11 cellular contexts compared by ENCODE assay signal in genomic region chr5:10310073-10310779, GRCh38. TPM values are rescaled to one million over a fixed set of nuclear protein-coding genes. Genes with fewer than 3 reads are reported as not detected.
DNase-seq lines count a peak whose midpoint lies in the region; ATAC-seq, FAIRE-seq and TF ChIP-seq lines count a peak whose summit lies in the region.
"Had no signal": no experiment of that assay in that cellular context is flagged by ENCODE, and none has a peak within 500 bp of the region (broad histone marks: within the 10 kb centered on the region; RNA-seq: fewer than 3 reads in every experiment).

No MANE protein-coding gene starts in this region.

- H2AK9ac ChIP-seq in IMR-90 (replicated peaks; ENCODE audit: low read depth, low read length, poor library complexity), result no peak overlapping the region

- BruUV-seq in IMR-90 (replicated peaks; lab: Mats Ljungman, UMichigan) (no TSS peak), GM12878 (replicated peaks; lab: Mats Ljungman, UMichigan) (no TSS peak)

- TF ChIP-seq CTCF in IMR-90 (conservative IDR thresholded peaks at IDR 0.05; ENCODE audit: low read depth, low read length) (no peak), GM12878 (IDR thresholded peaks at IDR 0.05 in 2 of 3, conservative IDR thresholded peaks at IDR 0.05 in 1 of 3; ENCODE audit: control insufficient read depth in 2 of 3, extremely low read depth in 1 of 3, insufficient read depth in 1 of 3, low read depth in 3 of 3, low read length in 3 of 3) (no peak), liver (IDR thresholded peaks at IDR 0.05; ENCODE audit: low read depth, low read length, missing input control) (no peak)

- H3K4me1 ChIP-seq in IMR-90 (ENCODE audit: control insufficient read depth, insufficient read depth, low read length), result peaks cover 8% of the 10 kb centered on the region
- peaks cover 3% of the 10 kb centered on the region; the same call in 1 of the 2 replicates for H3K4me1 ChIP-seq in GM12878 (ENCODE audit: control insufficient read depth, insufficient read depth, low read length)
- H3K4me1 ChIP-seq in liver (ENCODE audit: control insufficient read depth in 4 of 4, insufficient read depth in 4 of 4, low read length in 3 of 4), result peaks cover 0 to 31% (median 25%) of the 10 kb centered on the region in 4 donors

- intact Hi-C loops in IMR-90 (cut with micrococcal nuclease), result no loop called here
- intact Hi-C loops in GM12878 (cut with micrococcal nuclease; ENCODE audit: unreplicated experiment), result no loop called here

- ATAC-seq in IMR-90 (ENCODE audit: low read depth), result no peak
- no peak for ATAC-seq in GM12878
- no peak for ATAC-seq in HG02588 (IDR thresholded peaks at IDR 0.05; ENCODE audit: unreplicated experiment)

- CTCF ChIA-PET in IMR-90 (lab: Yijun Ruan, JAX), result interaction anchor here (1.1 kb wide), 1 partner anchor 19 kb away, joined by 3 read pairs; no protein-coding TSS in a partner anchor
- CTCF ChIA-PET in GM12878 (lab: Yijun Ruan, JAX), result no interaction called here

- H2AK5ac ChIP-seq in IMR-90 (ENCODE audit: low read depth, low read length), result no peak overlapping the region

- DNase-seq in Caki2 (ENCODE audit: low read depth) (peak; percentile 77), IMR-90 (peak; percentile 59), GM12878 (ENCODE audit: low read depth, low spot score) (no peak), NCI-H446 (lab: John Stamatoyannopoulos, UW) (no peak), frontal cortex (ENCODE audit: low spot score in 2 of 2) (no peak), NCI-H526 (lab: John Stamatoyannopoulos, UW) (no peak)
- DNase-seq: activated CD4-positive, alpha-beta T cell treated with anti-CD3 and anti-CD28 coated beads for 36 hours; NCI-H526 treated with DMSO at 0.1 percent for 48 hours had no signal

- SMC1A ChIA-PET in GM12878 (lab: Charles Lee; ENCODE audit: uncharacterized antibody, unreplicated experiment), result interaction anchor here (0.6 to 0.7 kb wide), 2 partner anchors 57 to 198 kb away, joined by 3 read pairs; no protein-coding TSS in a partner anchor

- TF ChIP-seq POLR2A in IMR-90 (IDR thresholded peaks at IDR 0.05; ENCODE audit: low read depth, low read length) (no peak), GM12878 (IDR thresholded peaks at IDR 0.05; ENCODE audit: low read depth, low read length) (no peak)

- no peak overlapping the region for H3K4ac ChIP-seq in IMR-90 (ENCODE audit: low read depth, low read length)

- H3K9ac ChIP-seq in IMR-90 (ENCODE audit: low read depth, low read length) (no peak overlapping the region), GM12878 (ENCODE audit: control insufficient read depth, insufficient read depth, low read length) (no peak overlapping the region), liver (ENCODE audit: low read depth in 1 of 2, low read length in 2 of 2) (peak overlapping the region in 1 of 2 donors; percentile 58)

- 0 out of 2 replicates have a peak overlapping the region, but pooled peaks have one; percentile 48 for H3K14ac ChIP-seq in IMR-90 (replicated peaks; ENCODE audit: low read depth, low read length)

- H2AFZ ChIP-seq in IMR-90 (replicated peaks; ENCODE audit: low read length, poor library complexity) (peak overlapping the region; percentile 61), GM12878 (ENCODE audit: control insufficient read depth, low read depth, low read length) (peak overlapping the region; percentile 1; the same call in 1 of the 2 replicates)

- H3K27me3 ChIP-seq in IMR-90 (ENCODE audit: control insufficient read depth, insufficient read depth, low read length), result no peaks in the 10 kb centered on the region; the same call in 1 of the 2 replicates
- no peaks in the 10 kb centered on the region for H3K27me3 ChIP-seq in GM12878 (replicated peaks in 1 of 2; ENCODE audit: control insufficient read depth in 2 of 2, insufficient read depth in 2 of 2, low read length in 1 of 2)
- no peaks in the 10 kb centered on the region for H3K27me3 ChIP-seq in liver (ENCODE audit: control insufficient read depth in 4 of 4, insufficient read depth in 4 of 4, low read length in 3 of 4)
- H3K27me3 ChIP-seq: ascending aorta had no signal

- H4K20me1 ChIP-seq in IMR-90 (ENCODE audit: insufficient read depth, low read length), result no peaks in the 10 kb centered on the region
- H4K20me1 ChIP-seq in GM12878 (ENCODE audit: control insufficient read depth, insufficient read depth), result no peaks in the 10 kb centered on the region

- H3K36me3 ChIP-seq in IMR-90 (ENCODE audit: control insufficient read depth, insufficient read depth, low read length), result no peaks in the 10 kb centered on the region
- no peaks in the 10 kb centered on the region for H3K36me3 ChIP-seq in GM12878 (ENCODE audit: control insufficient read depth in 2 of 2, insufficient read depth in 2 of 2, low read length in 1 of 2)
- H3K36me3 ChIP-seq in liver (ENCODE audit: control insufficient read depth in 4 of 4, insufficient read depth in 3 of 4, low read depth in 1 of 4, low read length in 3 of 4), result no peaks in the 10 kb centered on the region
- H3K36me3 ChIP-seq: ascending aorta had no signal

- RAD21 ChIA-PET in GM12878 (lab: Charles Lee; ENCODE audit: unreplicated experiment), result no interaction called here

- peaks cover 0 to 9% of the 10 kb centered on the region in 2 experiments; a peak in 1 of 4 replicates for H3K79me1 ChIP-seq in IMR-90 (ENCODE audit: low read depth in 1 of 2, low read length in 2 of 2)

- H2BK120ac ChIP-seq in IMR-90 (ENCODE audit: low read depth, low read length), result no peak overlapping the region

- H2BK20ac ChIP-seq in IMR-90 (ENCODE audit: low read depth, low read length), result no peak overlapping the region

- no peak for TF ChIP-seq EP300 in GM12878 (IDR thresholded peaks at IDR 0.05; ENCODE audit: borderline replicate concordance in 1 of 2, control insufficient read depth in 1 of 2, low read depth in 2 of 2, low read length in 2 of 2)

- no peak overlapping the region for H3K18ac ChIP-seq in IMR-90 (ENCODE audit: low read depth, low read length)

- in situ Hi-C loops in Caki2 (cut with HindIII; ENCODE audit: low pct_unique_long_range_greater_than_20kb, low sequenced_read_pairs) (no loop called here), IMR-90 (cut with MboI; ENCODE audit: low sequenced_read_pairs) (no loop called here), GM12878 (cut with MboI) (no loop called here)

- dilution Hi-C loops in IMR-90 (cut with HindIII; ENCODE audit: low sequenced_read_pairs, unreplicated experiment), result no loop called here

- H2BK15ac ChIP-seq in IMR-90 (ENCODE audit: low read depth, low read length), result no peak overlapping the region

- no peak for FAIRE-seq in GM12878 (lab: Jason Lieb, UNC)
- FAIRE-seq in frontal cortex (lab: Jason Lieb, UNC), result no peak

- no peak overlapping the region for H2BK5ac ChIP-seq in IMR-90 (ENCODE audit: low read depth, low read length, poor library complexity, severe bottlenecking)

- H3K27ac ChIP-seq in IMR-90 (ENCODE audit: insufficient read depth, low read length) (0 out of 2 replicates have a peak overlapping the region, but pooled peaks have one; percentile 9), GM12878 (ENCODE audit: control insufficient read depth, insufficient read depth) (no peak overlapping the region), liver (ENCODE audit: low read depth in 1 of 2, low read length in 2 of 2) (peak overlapping the region; percentile 45 to 66)
- H3K27ac ChIP-seq: ascending aorta had no signal

- no peak for TF ChIP-seq RAD21 in IMR-90 (IDR thresholded peaks at IDR 0.05; ENCODE audit: low read length)
- no peak for TF ChIP-seq RAD21 in GM12878 (IDR thresholded peaks at IDR 0.05; ENCODE audit: insufficient read depth, low read depth, low read length)
- TF ChIP-seq RAD21 in liver (IDR thresholded peaks at IDR 0.05), result peak in 1 of 2 donors; percentile 15

- H3K4me2 ChIP-seq in IMR-90 (ENCODE audit: low read depth, low read length) (no peak overlapping the region), GM12878 (ENCODE audit: control insufficient read depth, insufficient read depth) (no peak overlapping the region)

- no peak overlapping the region for H4K91ac ChIP-seq in IMR-90 (ENCODE audit: insufficient read depth, low read depth, low read length)

- H3K9me1 ChIP-seq in IMR-90 (ENCODE audit: insufficient read depth, low read length), result no peaks in the 10 kb centered on the region

- H4K5ac ChIP-seq in IMR-90 (ENCODE audit: low read depth, low read length), result no peak overlapping the region

- H3K4me3 ChIP-seq in IMR-90 (ENCODE audit: insufficient read depth, low read depth, low read length) (no peak overlapping the region), GM12878 (no peak overlapping the region), liver (ENCODE audit: low read depth in 1 of 3, low read length in 3 of 3) (no peak overlapping the region)
- H3K4me3 ChIP-seq: ascending aorta had no signal

- WGBS in IMR-90 (ENCODE audit: extremely low coverage in 2 of 2, insufficient read length in 1 of 2), 2 experiments, result 33% methylated on average over 1 of the region's 8 CpGs; no CpG with 5 or more reads in 1 of the 2 experiments
- WGBS in GM12878 (ENCODE audit: insufficient coverage, insufficient replicate concordance, low lambda C conversion rate, missing lambda C conversion rate), result 45% methylated on average over 8 of the region's 8 CpGs
- 43% methylated on average over 8 of the region's 8 CpGs for WGBS in liver

- H3K79me2 ChIP-seq in GM12878 (ENCODE audit: control insufficient read depth, insufficient read depth, low read length), result no peaks in the 10 kb centered on the region

- H3K9me3 ChIP-seq in IMR-90 (ENCODE audit: control insufficient read depth, insufficient read depth, low read length) (no peaks in the 10 kb centered on the region), GM12878 (replicated peaks; ENCODE audit: control insufficient read depth, insufficient read depth, low read length) (no peaks in the 10 kb centered on the region), liver (ENCODE audit: control insufficient read depth in 4 of 4, low read length in 3 of 4) (no peaks in the 10 kb centered on the region)
- H3K9me3 ChIP-seq: ascending aorta had no signal

- H4K8ac ChIP-seq in IMR-90 (ENCODE audit: low read depth in 2 of 2, low read length in 2 of 2), result peak overlapping the region in 1 of 2 experiments; percentile 49; a peak in 1 of 4 replicates

- no peak overlapping the region for H3K23ac ChIP-seq in IMR-90 (ENCODE audit: low read depth, low read length)

- no peak overlapping the region for H3K56ac ChIP-seq in IMR-90 (ENCODE audit: extremely low read depth, insufficient read depth, low read length)

- POLR2A ChIA-PET in IMR-90 (lab: Charles Lee; ENCODE audit: unreplicated experiment), result no interaction called here
- POLR2A ChIA-PET in GM12878 (lab: Charles Lee), result interaction anchor here (0.6 to 1.3 kb wide), 2 partner anchors 43 to 1269 kb away, joined by 3 to 4 read pairs; partner anchors contain the start of gene MARCHF6

RNA-seq across cellular contexts. Expression of gene CMBL, which starts 2.5 kb away (rescaled TPM):
- total RNA-seq in Caki2 (2014; rRNA removed; shearing (Covaris generic); ENCODE audit: low replicate concordance), result 141 and 219 TPM in 2 replicates
- total RNA-seq in IMR-90 (2012; rRNA removed) (5.0 and 5.8 TPM in 2 replicates), GM12878 (2014; rRNA removed) (1.8 and 2.0 TPM in 2 replicates), GM12878 (2014; rRNA removed; fragmentation: Illumina TruSeq; extraction: Trizol) (4.2 and 4.7 TPM in 2 replicates), GM12878 (2021) (8.0 TPM in 2 replicates), liver (10 to 100 TPM in 1 of 2 donors, 1 to 10 TPM in 1; 6.8 to 33.7 TPM), frontal cortex (4.5 TPM)
- polyA plus RNA-seq in IMR-90 (2012; rRNA removed) (25.9 and 26.3 TPM in 2 replicates), GM12878 (2011; rRNA removed) (3.4 and 5.0 TPM in 2 replicates), GM12878 (2014; fragmentation: Illumina TruSeq; extraction: Trizol) (9.2 and 13.6 TPM in 2 replicates), GM12878 (2014; fragmentation: Nextera tagmentation; extraction: Ambion mirVana) (1 to 10 TPM; 4.9 to 7.0 TPM), GM12878 (2014; rRNA removed) (9.0 and 10.5 TPM in 2 replicates), GM12878 (2016; fragmentation: Nextera tagmentation; extraction: Ambion mirVana) (10 to 100 TPM; 13.6 to 15.6 TPM), liver (10 to 100 TPM; 49.8 to 56.1 TPM)
- 7.6 and 31.9 TPM in 2 replicates for polyA plus RNA-seq in IMR-90 (2012; cell fraction: cytosol; rRNA removed)
- 6.3 and 8.1 TPM in 2 replicates for polyA plus RNA-seq in IMR-90 (2012; cell fraction: nucleus; rRNA removed; ENCODE audit: low replicate concordance)
- 1.0 TPM in 1 of 2 replicates, not detected in the other for total RNA-seq in GM12878 (2013; cell fraction: nucleolus; rRNA removed)
- polyA plus RNA-seq in GM12878 (2011; ENCODE audit: low read depth), result 3.8 TPM
- 6.4 and 8.6 TPM in 2 replicates for polyA plus RNA-seq in GM12878 (2011; cell fraction: cytosol; rRNA removed)
- polyA plus RNA-seq in GM12878 (2011; cell fraction: nucleus; rRNA removed), result 1.0 and 1.8 TPM in 2 replicates
- polyA plus RNA-seq in GM12878 (2012), result 7.7 and 10.0 TPM in 2 replicates
- polyA minus RNA-seq in GM12878 (2011; rRNA and poly(A)+ RNA removed), result 3.1 and 4.4 TPM in 2 replicates
- 3.3 and 5.4 TPM in 2 replicates for polyA minus RNA-seq in GM12878 (2011; cell fraction: cytosol; rRNA and poly(A)+ RNA removed)
- polyA minus RNA-seq in GM12878 (2011; cell fraction: nucleus; rRNA and poly(A)+ RNA removed), result 0.97 and 2.9 TPM in 2 replicates

RNA-seq across cellular contexts. Expression of gene MARCHF6, which starts 43.3 kb away (rescaled TPM):
- 25.8 and 26.1 TPM in 2 replicates for total RNA-seq in Caki2 (2014; rRNA removed; shearing (Covaris generic); ENCODE audit: low replicate concordance)
- total RNA-seq in IMR-90 (2012; rRNA removed) (55.2 and 71.4 TPM in 2 replicates), GM12878 (2014; rRNA removed) (39.1 and 53.0 TPM in 2 replicates), GM12878 (2014; rRNA removed; fragmentation: Illumina TruSeq; extraction: Trizol) (42.7 and 46.3 TPM in 2 replicates), GM12878 (2021) (76.2 and 83.2 TPM in 2 replicates), liver (10 to 100 TPM; 64.8 to 77.7 TPM), frontal cortex (229 TPM)
- polyA plus RNA-seq in IMR-90 (2012; rRNA removed) (45.9 and 62.6 TPM in 2 replicates), GM12878 (2011; rRNA removed) (172 and 200 TPM in 2 replicates), GM12878 (2014; fragmentation: Illumina TruSeq; extraction: Trizol) (51.9 and 65.4 TPM in 2 replicates), GM12878 (2014; fragmentation: Nextera tagmentation; extraction: Ambion mirVana) (10 to 100 TPM; 59.0 to 74.3 TPM), GM12878 (2014; rRNA removed) (56.5 and 58.6 TPM in 2 replicates), GM12878 (2016; fragmentation: Nextera tagmentation; extraction: Ambion mirVana) (10 to 100 TPM; 63.1 to 64.1 TPM), liver (10 to 100 TPM; 20.6 to 60.1 TPM)
- 13.2 and 14.4 TPM in 2 replicates for polyA plus RNA-seq in IMR-90 (2012; cell fraction: cytosol; rRNA removed)
- polyA plus RNA-seq in IMR-90 (2012; cell fraction: nucleus; rRNA removed; ENCODE audit: low replicate concordance), result 65.9 and 496 TPM in 2 replicates
- total RNA-seq in GM12878 (2013; cell fraction: nucleolus; rRNA removed), result 302 and 355 TPM in 2 replicates
- polyA plus RNA-seq in GM12878 (2011; ENCODE audit: low read depth), result 67.0 TPM
- 75.0 and 102 TPM in 2 replicates for polyA plus RNA-seq in GM12878 (2011; cell fraction: cytosol; rRNA removed)
- polyA plus RNA-seq in GM12878 (2011; cell fraction: nucleus; rRNA removed), result 357 and 470 TPM in 2 replicates
- polyA plus RNA-seq in GM12878 (2012), result 84.3 and 89.3 TPM in 2 replicates
- 262 and 344 TPM in 2 replicates for polyA minus RNA-seq in GM12878 (2011; rRNA and poly(A)+ RNA removed)
- polyA minus RNA-seq in GM12878 (2011; cell fraction: cytosol; rRNA and poly(A)+ RNA removed), result 51.1 and 54.6 TPM in 2 replicates
- 80.8 and 82.3 TPM in 2 replicates for polyA minus RNA-seq in GM12878 (2011; cell fraction: nucleus; rRNA and poly(A)+ RNA removed)

Comparison
In these comparisons a context has a peak if more than half of its experiments do, and no peak if none do; other contexts are left out.
1. DNase-seq: peak in Caki2 (single experiment) and IMR-90 (single experiment); none in GM12878 (single experiment), NCI-H446 (0 of 2), frontal cortex (0 of 2) and NCI-H526 (0 of 2).